9 cellular contexts compared by ENCODE assay signal in genomic region chr14:56172571-56172971, GRCh38. TPM values are rescaled to one million over a fixed set of nuclear protein-coding genes. Genes with fewer than 3 reads are reported as not detected.
A peak's percentile ranks its signal among the peaks of the same experiment; 100 is the strongest.
DNase-seq lines count a peak whose midpoint lies in the region; ATAC-seq, FAIRE-seq and TF ChIP-seq lines count a peak whose summit lies in the region.
"Had no signal": no experiment of that assay in that cellular context is flagged by ENCODE, and none has a peak within 500 bp of the region (broad histone marks: within the 10 kb centered on the region; RNA-seq: fewer than 3 reads in every experiment).

No MANE protein-coding gene starts in this region.

- no peak for TF ChIP-seq CTCF in OCI-LY1 (IDR thresholded peaks at IDR 0.05; ENCODE audit: low read length)
- TF ChIP-seq CTCF in H1 (IDR thresholded peaks at IDR 0.05; ENCODE audit: control extremely low read depth in 1 of 3, insufficient read depth in 1 of 3, low read depth in 1 of 3, low read length in 3 of 3) = no peak

- H3K18ac ChIP-seq in H1 (ENCODE audit: extremely low read depth, low read length) = no peak overlapping the region

- no peaks in the 10 kb centered on the region for H4K20me1 ChIP-seq in OCI-LY1 (ENCODE audit: insufficient read depth, low read length)
- H4K20me1 ChIP-seq in H1 (replicated peaks in 1 of 2; ENCODE audit: control insufficient read depth in 1 of 2, insufficient read depth in 2 of 2, low read length in 2 of 2) = peaks cover 0 to 7% of the 10 kb centered on the region in 2 experiments

- peak; percentile 73 for DNase-seq in Daoy (ENCODE audit: low read depth)
- no peak for DNase-seq in H1 (ENCODE audit: low read depth in 1 of 2, low spot score in 2 of 2)
- DNase-seq in renal cortical epithelial cell (ENCODE audit: low read depth) = peak; percentile 96
- no peak for DNase-seq in effector CD8-positive, alpha-beta T cell (lab: John Stamatoyannopoulos, UW)
- no peak for DNase-seq in NCI-H1092 treated with DMSO at 0.1 percent for 48 hours (lab: John Stamatoyannopoulos, UW)
- DNase-seq in Kasumi-1 (lab: John Stamatoyannopoulos, UW) = no peak
- DNase-seq: stimulated activated CD4-positive, alpha-beta T cell treated with anti-CD3 and anti-CD28 coated beads, Interleukin-1b, Interleukin-23, amount 100 ng/mL, for 48 hours had no signal

- H4K91ac ChIP-seq in H1 (replicated peaks; ENCODE audit: insufficient read length, low read length) = no peak overlapping the region

- H3K9ac ChIP-seq in OCI-LY1 (ENCODE audit: low read length) (peak overlapping the region; percentile 42; the same call in 1 of the 2 replicates), H1 (replicated peaks in 1 of 4; ENCODE audit: extremely low read depth in 1 of 4, low read depth in 3 of 4, low read length in 3 of 4) (no peak overlapping the region)

- H2AK5ac ChIP-seq in H1 (ENCODE audit: low read depth, low read length) = peak overlapping the region; percentile 45; the same call in 1 of the 2 replicates

- H3K23ac ChIP-seq in H1 (ENCODE audit: insufficient read length) = no peak overlapping the region

- 78% methylated on average over 3 of the region's 3 CpGs; no CpG with 5 or more reads in 1 of the 2 experiments for WGBS in H1 (ENCODE audit: extremely low coverage in 1 of 2, insufficient coverage in 1 of 2, insufficient read length in 1 of 2, insufficient replicate concordance in 2 of 2, low coverage in 1 of 2, low lambda C conversion rate in 2 of 2, missing lambda C conversion rate in 1 of 2), 2 experiments

- H3K4me3 ChIP-seq in OCI-LY1 (ENCODE audit: low read depth, low read length, poor library complexity, severe bottlenecking) (no peak overlapping the region), H1 (ENCODE audit: extremely low read depth in 1 of 4, insufficient read depth in 2 of 4, low read depth in 3 of 4, low read length in 4 of 4) (no peak overlapping the region)

- H3K79me2 ChIP-seq in OCI-LY1 (ENCODE audit: insufficient read depth, low read length) = no peaks in the 10 kb centered on the region
- H3K79me2 ChIP-seq in H1 (ENCODE audit: control insufficient read depth in 1 of 2, insufficient read depth in 2 of 2, low read length in 2 of 2) = peaks cover 0 to 67% of the 10 kb centered on the region in 2 experiments; a peak in 3 of 4 replicates

- H3K27ac ChIP-seq in OCI-LY1 (ENCODE audit: low read depth, low read length, poor library complexity, severe bottlenecking) (peak overlapping the region; percentile 95), H1 (ENCODE audit: low read depth, low read length) (no peak overlapping the region)

- CTCF ChIA-PET in H1 (lab: Charles Lee; ENCODE audit: partially characterized antibody) = interaction anchor here (1.2 kb wide), 1 partner anchor 166 kb away, joined by 4 read pairs; no protein-coding TSS in a partner anchor

- H4K8ac ChIP-seq in H1 (ENCODE audit: extremely low read depth, insufficient read depth, low read length) = no peak overlapping the region

- no peak for FAIRE-seq in H1 (lab: Jason Lieb, UNC)

- H3K23me2 ChIP-seq in H1 (ENCODE audit: low read depth, low read length) = no peaks in the 10 kb centered on the region

- ATAC-seq in GM21526 (IDR thresholded peaks at IDR 0.05; ENCODE audit: low FRiP score, unreplicated experiment) = no peak

- H3K56ac ChIP-seq in H1 (replicated peaks; ENCODE audit: insufficient read length, low read depth, low read length) = no peak overlapping the region

- H2BK12ac ChIP-seq in H1 (ENCODE audit: low read depth, low read length) = no peak overlapping the region

- peaks cover 90% of the 10 kb centered on the region for H3K4me1 ChIP-seq in OCI-LY1 (ENCODE audit: insufficient read depth, low read length, severe bottlenecking)
- peaks cover 0 to 7% (median 0%) of the 10 kb centered on the region in 4 experiments; a peak in 2 of 7 replicates for H3K4me1 ChIP-seq in H1 (replicated peaks in 1 of 4; ENCODE audit: control insufficient read depth in 3 of 4, insufficient read depth in 4 of 4, low read length in 3 of 4)

- H3K79me1 ChIP-seq in H1 (ENCODE audit: low read depth, low read length) = peaks cover 6% of the 10 kb centered on the region

- H2BK15ac ChIP-seq in H1 (ENCODE audit: low read length) = no peak overlapping the region

- H3K4ac ChIP-seq in H1 (replicated peaks; ENCODE audit: insufficient read length, low read depth, low read length) = no peak overlapping the region

- H3F3A ChIP-seq in OCI-LY1 (ENCODE audit: insufficient read depth, low read length) = no peaks in the 10 kb centered on the region

- TF ChIP-seq POLR2A in H1 (IDR thresholded peaks at IDR 0.05; ENCODE audit: control extremely low read depth in 1 of 2, low read depth in 2 of 2, low read length in 2 of 2) = no peak

- no peak for TF ChIP-seq EP300 in H1 (IDR thresholded peaks at IDR 0.05; ENCODE audit: borderline replicate concordance in 1 of 2, low read depth in 2 of 2, low read length in 2 of 2)

- POLR2A ChIA-PET in H1 (lab: Charles Lee; ENCODE audit: partially characterized antibody) = no interaction called here

- no peak overlapping the region for H3K14ac ChIP-seq in H1 (ENCODE audit: insufficient read length)

- no peak overlapping the region for H2BK20ac ChIP-seq in H1 (ENCODE audit: low read length)

- H3K4me2 ChIP-seq in OCI-LY1 (ENCODE audit: low read length) = no peak overlapping the region; the same call in 1 of the 2 replicates
- H3K4me2 ChIP-seq in H1 (ENCODE audit: insufficient read depth in 1 of 2, low read depth in 2 of 2, low read length in 2 of 2) = no peak overlapping the region

- no peak overlapping the region for H2BK5ac ChIP-seq in H1 (ENCODE audit: low read depth, low read length)

- H2AFZ ChIP-seq in OCI-LY1 (ENCODE audit: low read length) (no peak overlapping the region), H1 (ENCODE audit: low read length) (no peak overlapping the region)

- H2BK120ac ChIP-seq in H1 (replicated peaks; ENCODE audit: low read depth, low read length) = no peak overlapping the region

- no peak overlapping the region for H4K5ac ChIP-seq in H1 (ENCODE audit: insufficient read length, low read depth, low read length)

- H3K27me3 ChIP-seq in OCI-LY1 (ENCODE audit: insufficient read depth, low read length) = no peaks in the 10 kb centered on the region
- no peaks in the 10 kb centered on the region for H3K27me3 ChIP-seq in H1 (replicated peaks in 1 of 4; ENCODE audit: control insufficient read depth in 3 of 4, extremely low read depth in 1 of 4, insufficient read depth in 3 of 4, low read length in 3 of 4)

- no peak for TF ChIP-seq RAD21 in H1 (IDR thresholded peaks at IDR 0.05 in 1 of 2, conservative IDR thresholded peaks at IDR 0.05 in 1 of 2; ENCODE audit: low read depth in 2 of 2, low read length in 2 of 2)

- H3K36me3 ChIP-seq in OCI-LY1 (ENCODE audit: insufficient read depth, low read length) = no peaks in the 10 kb centered on the region
- H3K36me3 ChIP-seq in H1 (ENCODE audit: control insufficient read depth in 2 of 4, insufficient read depth in 4 of 4, low read length in 3 of 4) = no peaks in the 10 kb centered on the region

- H3K9me2 ChIP-seq in OCI-LY1 (ENCODE audit: low read depth, low read length) = no peaks in the 10 kb centered on the region

- H3K9me3 ChIP-seq in OCI-LY1 (ENCODE audit: low read length) (no peaks in the 10 kb centered on the region), H1 (ENCODE audit: insufficient read depth in 2 of 2, low read depth in 1 of 2, low read length in 1 of 2) (no peaks in the 10 kb centered on the region)

TF ChIP-seq in H1, 55 proteins besides CTCF, POLR2A, EP300 and RAD21:
- TF ChIP-seq EGR1 (IDR thresholded peaks at IDR 0.05; ENCODE audit: borderline replicate concordance, low read depth, low read length) = no peak
- TF ChIP-seq USF2 (IDR thresholded peaks at IDR 0.05; ENCODE audit: low read length) = no peak
- no peak for TF ChIP-seq BCL11A (IDR thresholded peaks at IDR 0.05; ENCODE audit: low read depth in 2 of 2, low read length in 2 of 2)
- TF ChIP-seq CBX5 (IDR thresholded peaks at IDR 0.05; ENCODE audit: low read depth, low read length) = no peak
- no peak for TF ChIP-seq CHD2 (IDR thresholded peaks at IDR 0.05; ENCODE audit: low read length)
- no peak for TF ChIP-seq PHF8 (conservative IDR thresholded peaks at IDR 0.05; ENCODE audit: low read depth, low read length)
- TF ChIP-seq CBX8 (IDR thresholded peaks at IDR 0.05; ENCODE audit: borderline replicate concordance, low read depth, low read length) = no peak
- TF ChIP-seq MAX (IDR thresholded peaks at IDR 0.05) = no peak
- TF ChIP-seq E2F6 (IDR thresholded peaks at IDR 0.05) = no peak
- no peak for TF ChIP-seq TBP (IDR thresholded peaks at IDR 0.05; ENCODE audit: low read depth, low read length)

RNA-seq across cellular contexts. Expression of gene PELI2, which starts 54.4 kb away (rescaled TPM):
- total RNA-seq in Daoy (2014; rRNA removed; shearing (Covaris generic)) = 5.3 and 7.1 TPM in 2 replicates
- total RNA-seq in H1 (2021; fragmentation: NEBNext Ultra II Directional; extraction: Animal tissue kit (Norgen Biotek cat#: 25700)) = 25.7 and 28.8 TPM in 2 replicates
- polyA plus RNA-seq in H1 (2011; rRNA removed) = 14.6 and 14.8 TPM in 2 replicates
- polyA plus RNA-seq in H1 (2011; cell fraction: cytosol; rRNA removed) = 16.9 TPM
- polyA plus RNA-seq in H1 (2011; cell fraction: nucleus; rRNA removed) = 19.6 TPM
- polyA plus RNA-seq in H1 (2012, experiment 1 of 2) = 10.5 to 15.1 TPM (median 11.7 TPM) in 4 replicates
- polyA plus RNA-seq in H1 (2012, experiment 2 of 2) = 0.85 TPM
- 7.8 TPM for polyA plus RNA-seq in H1 (2013, experiment 1 of 2)
- 9.4 TPM for polyA plus RNA-seq in H1 (2013, experiment 2 of 2)
- polyA minus RNA-seq in H1 (2011; rRNA and poly(A)+ RNA removed) = 128 and 149 TPM in 2 replicates
- polyA minus RNA-seq in H1 (2011; cell fraction: cytosol; rRNA and poly(A)+ RNA removed) = 33.2 TPM
- 30.1 TPM for polyA minus RNA-seq in H1 (2011; cell fraction: nucleus; rRNA and poly(A)+ RNA removed)
- total RNA-seq in renal cortical epithelial cell = 2.1 and 8.9 TPM in 2 replicates

Comparison
In these comparisons a context has a peak if more than half of its experiments do, and no peak if none do; other contexts are left out.
1. DNase-seq: peak in Daoy (single experiment) and renal cortical epithelial cell (single experiment); none in H1 (0 of 2), effector CD8-positive, alpha-beta T cell (single experiment), NCI-H1092 treated with DMSO at 0.1 percent for 48 hours (single experiment) and Kasumi-1 (0 of 2).